ENCODE assay signal across 15 cellular contexts in genomic region chr12:22702690-22703089, GRCh38.
"Had no signal": no experiment of that assay in that cellular context is flagged by ENCODE, and none has a peak within 500 bp of the region (broad histone marks: within the 10 kb centered on the region; RNA-seq: fewer than 3 reads in every experiment).

No MANE protein-coding gene starts in this region.

- H3K4me1 ChIP-seq: breast epithelium, left lung, upper lobe of left lung had no signal

- H3K9me3 Mint-ChIP-seq: activated naive CD8-positive, alpha-beta T cell treated with anti-CD3 and anti-CD28 coated beads, Interleukin-2, amount 10 ng/mL, durations not matched to agents 7 days and 5 days; activated T-cell treated with anti-CD3 and anti-CD28 coated beads, Interleukin-2, amount 50 U/mL, for 24 hours; neural crest cell had no signal

- H3K27ac ChIP-seq: breast epithelium, left lung, ovary, upper lobe of left lung had no signal

- H3K4me3 ChIP-seq: breast epithelium, left lung, ovary, upper lobe of left lung had no signal

- H3K36me3 ChIP-seq: breast epithelium, left lung, ovary, upper lobe of left lung had no signal

- H3K9me3 ChIP-seq: breast epithelium, left lung, ovary, upper lobe of left lung had no signal

- ATAC-seq: left lung; stimulated activated naive CD8-positive, alpha-beta T cell treated with anti-CD3 and anti-CD28 coated beads, Interleukin-15, Interleukin-2, amounts not matched to agents 100 U/mL and 50 U/mL, for 24 hours; T-helper 17 cell had no signal

- H3K27me3 Mint-ChIP-seq: activated T-cell treated with anti-CD3 and anti-CD28 coated beads, Interleukin-2, amount 50 U/mL, for 24 hours had no signal

- H3K4me1 Mint-ChIP-seq: activated naive CD8-positive, alpha-beta T cell treated with anti-CD3 and anti-CD28 coated beads, Interleukin-2, amount 10 ng/mL, durations not matched to agents 7 days and 5 days; neural crest cell; T-helper 17 cell had no signal

- DNase-seq: activated CD4-positive, alpha-beta T cell treated with anti-CD3 and anti-CD28 coated beads, Interleukin-2, amount 50 U/mL, for 1 hour; activated CD4-positive, CD25-positive, alpha-beta regulatory T cell; activated effector memory CD4-positive, alpha-beta T cell treated with anti-CD3 and anti-CD28 coated beads, Interleukin-2, amount 50 U/mL, for 16 hours; activated naive CD8-positive, alpha-beta T cell treated with anti-CD3 and anti-CD28 coated beads, Interleukin-2, amount 10 ng/mL, durations not matched to agents 7 days and 5 days; activated T-cell treated with anti-CD3 and anti-CD28 coated beads, Interleukin-2, amount 50 U/mL, for 24 hours; aorta; left lung; ovary; stimulated activated CD4-positive, alpha-beta T cell treated with anti-CD3 and anti-CD28 coated beads, Interleukin-4, amount 100 ng/mL, for 1 hour; stimulated activated CD8-positive, alpha-beta memory T cell treated with anti-CD3 and anti-CD28 coated beads, Interleukin-4, amount 100 ng/mL, for 48 hours; stimulated activated naive CD8-positive, alpha-beta T cell treated with anti-CD3 and anti-CD28 coated beads, Interleukin-15, Interleukin-2, amounts not matched to agents 100 U/mL and 50 U/mL, for 24 hours; T-helper 17 cell; upper lobe of left lung had no signal

- H3K4me3 Mint-ChIP-seq: activated naive CD8-positive, alpha-beta T cell treated with anti-CD3 and anti-CD28 coated beads, Interleukin-2, amount 10 ng/mL, durations not matched to agents 7 days and 5 days; activated T-cell treated with anti-CD3 and anti-CD28 coated beads, Interleukin-2, amount 50 U/mL, for 24 hours; neural crest cell; T-helper 17 cell had no signal

- H3K27ac Mint-ChIP-seq: activated naive CD8-positive, alpha-beta T cell treated with anti-CD3 and anti-CD28 coated beads, Interleukin-2, amount 10 ng/mL, durations not matched to agents 7 days and 5 days; activated T-cell treated with anti-CD3 and anti-CD28 coated beads, Interleukin-2, amount 50 U/mL, for 24 hours; T-helper 17 cell had no signal

- H3K36me3 Mint-ChIP-seq: activated naive CD8-positive, alpha-beta T cell treated with anti-CD3 and anti-CD28 coated beads, Interleukin-2, amount 10 ng/mL, durations not matched to agents 7 days and 5 days had no signal

- H3K27me3 ChIP-seq: breast epithelium, left lung, ovary, upper lobe of left lung had no signal
